ENCODE assay signal across 23 cellular contexts in the genomic region with DNA sequence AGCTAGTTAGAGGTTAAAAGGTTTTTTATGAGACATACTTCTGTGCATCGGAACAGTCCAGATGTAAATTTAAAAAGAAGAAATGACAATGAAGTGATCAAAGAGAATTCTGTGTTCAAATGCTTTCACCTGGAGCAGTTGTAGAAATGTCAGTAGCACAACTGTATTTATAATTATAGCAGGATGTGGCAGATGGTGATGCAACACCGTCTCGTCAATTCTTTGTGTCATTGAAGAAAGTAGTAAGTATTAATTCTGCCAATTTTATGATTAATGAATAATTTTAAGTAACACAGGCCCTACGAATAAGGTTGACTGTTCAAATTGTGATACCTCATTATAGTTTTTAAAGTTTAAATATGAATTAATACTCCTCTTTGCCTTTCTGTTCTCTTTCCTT.
DNase-seq lines count a peak whose midpoint lies in the region; ATAC-seq and TF ChIP-seq lines count a peak whose summit lies in the region.
"Had no signal": no experiment of that assay in that cellular context is flagged by ENCODE, and none has a peak within 500 bp of the region (broad histone marks: within the 10 kb centered on the region; RNA-seq: fewer than 3 reads in every experiment).

No MANE protein-coding gene starts in this region.

- H3K18ac ChIP-seq in IMR-90 (ENCODE audit: low read depth, low read length), result no peak overlapping the region

- no peak overlapping the region for H4K91ac ChIP-seq in IMR-90 (ENCODE audit: insufficient read depth, low read depth, low read length)

- no peak overlapping the region for H3K4me2 ChIP-seq in IMR-90 (ENCODE audit: low read depth, low read length)
- H3K4me2 ChIP-seq: BLaER1 had no signal

- 0 out of 2 replicates have a peak, but pooled peaks cover 2% of the 10 kb centered on the region for H3K9me1 ChIP-seq in IMR-90 (ENCODE audit: insufficient read depth, low read length)

- H2AK5ac ChIP-seq in IMR-90 (ENCODE audit: low read depth, low read length), result no peak overlapping the region

- H2BK120ac ChIP-seq in IMR-90 (ENCODE audit: low read depth, low read length), result no peak overlapping the region

- H3K4me3 Mint-ChIP-seq in activated T-cell treated with anti-CD3 and anti-CD28 coated beads, Interleukin-2, amount 50 U/mL, for 72 hours, result no peak overlapping the region
- H3K4me3 Mint-ChIP-seq in T-cell, result no peak overlapping the region
- H3K4me3 Mint-ChIP-seq: CD4-positive, CD25-positive, alpha-beta regulatory T cell had no signal

- no peak overlapping the region for H2BK20ac ChIP-seq in IMR-90 (ENCODE audit: low read depth, low read length)

- intact Hi-C loops in IMR-90 (cut with micrococcal nuclease), result loop anchor here (5.0 kb wide), 1 partner anchor 55 kb away; no protein-coding TSS in a partner anchor

- no peaks in the 10 kb centered on the region for H3K27me3 ChIP-seq in IMR-90 (ENCODE audit: control insufficient read depth, insufficient read depth, low read length)
- H3K27me3 ChIP-seq: BLaER1 had no signal

- no peak overlapping the region for H2AK9ac ChIP-seq in IMR-90 (replicated peaks; ENCODE audit: low read depth, low read length, poor library complexity)

- no peak overlapping the region for H2BK15ac ChIP-seq in IMR-90 (ENCODE audit: low read depth, low read length)

- no peak overlapping the region for H2AFZ ChIP-seq in IMR-90 (replicated peaks; ENCODE audit: low read length, poor library complexity)

- no peaks in the 10 kb centered on the region for H4K20me1 ChIP-seq in IMR-90 (ENCODE audit: insufficient read depth, low read length)
- H4K20me1 ChIP-seq: BLaER1 had no signal

- 100% methylated on average over 1 of the region's 4 CpGs; no CpG with 5 or more reads in 1 of the 2 experiments for WGBS in IMR-90 (ENCODE audit: extremely low coverage in 2 of 2, insufficient read length in 1 of 2), 2 experiments

- H3K23ac ChIP-seq in IMR-90 (ENCODE audit: low read depth, low read length), result no peak overlapping the region

- H3K79me1 ChIP-seq in IMR-90 (ENCODE audit: low read depth in 1 of 2, low read length in 2 of 2), result peaks cover 6 to 8% of the 10 kb centered on the region in 2 experiments

- 0 out of 2 replicates have a peak, but pooled peaks cover 1% of the 10 kb centered on the region for H3K36me3 ChIP-seq in IMR-90 (ENCODE audit: control insufficient read depth, insufficient read depth, low read length)

- H3K4me1 Mint-ChIP-seq in activated T-cell treated with anti-CD3 and anti-CD28 coated beads, Interleukin-2, amount 50 U/mL, for 72 hours (ENCODE audit: low read depth), result peaks cover 6% of the 10 kb centered on the region
- H3K4me1 Mint-ChIP-seq in T-cell, result peaks cover 4 to 24% (median 5%) of the 10 kb centered on the region in 3 donors

- CTCF ChIA-PET in IMR-90 (lab: Yijun Ruan, JAX) (no interaction called here), T-cell (lab: Charles Lee) (no interaction called here)

- no TSS peak for BruUV-seq in IMR-90 (replicated peaks; lab: Mats Ljungman, UMichigan)

- H3K4me1 ChIP-seq in IMR-90 (ENCODE audit: control insufficient read depth, insufficient read depth, low read length), result no peaks in the 10 kb centered on the region
- H3K4me1 ChIP-seq: BLaER1 had no signal

- no peak overlapping the region for H3K9ac ChIP-seq in IMR-90 (ENCODE audit: low read depth, low read length)
- H3K9ac ChIP-seq: BLaER1 had no signal

- no peak overlapping the region for H4K5ac ChIP-seq in IMR-90 (ENCODE audit: low read depth, low read length)

- dilution Hi-C loops in IMR-90 (cut with HindIII; ENCODE audit: low sequenced_read_pairs, unreplicated experiment), result no loop called here

- H3K27me3 Mint-ChIP-seq in activated T-cell treated with anti-CD3 and anti-CD28 coated beads, Interleukin-2, amount 50 U/mL, for 72 hours (ENCODE audit: low read depth), result no peaks in the 10 kb centered on the region
- no peaks in the 10 kb centered on the region for H3K27me3 Mint-ChIP-seq in T-cell
- H3K27me3 Mint-ChIP-seq: CD4-positive, CD25-positive, alpha-beta regulatory T cell had no signal

- TF ChIP-seq POLR2A in IMR-90 (IDR thresholded peaks at IDR 0.05; ENCODE audit: low read depth, low read length), result no peak

- H3K56ac ChIP-seq in IMR-90 (ENCODE audit: extremely low read depth, insufficient read depth, low read length), result no peak overlapping the region

- H3K14ac ChIP-seq in IMR-90 (replicated peaks; ENCODE audit: low read depth, low read length), result no peak overlapping the region

- ATAC-seq in activated T-cell treated with anti-CD3 and anti-CD28 coated beads, Interleukin-2, amount 50 U/mL, for 72 hours (replicated peaks in 1 of 2), result no peak
- ATAC-seq in IMR-90 (ENCODE audit: low read depth) (no peak), T-cell (replicated peaks in 1 of 4) (no peak), HG02973 (IDR thresholded peaks at IDR 0.05; ENCODE audit: unreplicated experiment) (no peak)
- ATAC-seq: Panc1 had no signal

- in situ Hi-C loops in IMR-90 (cut with MboI; ENCODE audit: low sequenced_read_pairs), result no loop called here

- no peak overlapping the region for H3K4ac ChIP-seq in IMR-90 (ENCODE audit: low read depth, low read length)

- no peak overlapping the region for H3K4me3 ChIP-seq in IMR-90 (ENCODE audit: insufficient read depth, low read depth, low read length)
- H3K4me3 ChIP-seq: BLaER1 had no signal

- H4K8ac ChIP-seq in IMR-90 (ENCODE audit: low read depth in 2 of 2, low read length in 2 of 2), result no peak overlapping the region

- TF ChIP-seq CTCF in IMR-90 (conservative IDR thresholded peaks at IDR 0.05; ENCODE audit: low read depth, low read length), result no peak

- H3K27ac Mint-ChIP-seq in activated T-cell treated with anti-CD3 and anti-CD28 coated beads, Interleukin-2, amount 50 U/mL, for 72 hours, result peak overlapping the region; percentile 78
- H3K27ac Mint-ChIP-seq in T-cell, result peak overlapping the region; percentile 3 to 47
- H3K27ac Mint-ChIP-seq: CD4-positive, CD25-positive, alpha-beta regulatory T cell had no signal

- H3K36me3 Mint-ChIP-seq in activated T-cell treated with anti-CD3 and anti-CD28 coated beads, Interleukin-2, amount 50 U/mL, for 72 hours (ENCODE audit: insufficient read depth in 2 of 2), result peaks cover 11 to 51% of the 10 kb centered on the region in 2 donors
- peaks cover 64% of the 10 kb centered on the region for H3K36me3 Mint-ChIP-seq in T-cell

- no peaks in the 10 kb centered on the region for H3K9me3 ChIP-seq in IMR-90 (ENCODE audit: control insufficient read depth, insufficient read depth, low read length)

- H3K27ac ChIP-seq in IMR-90 (ENCODE audit: insufficient read depth, low read length), result no peak overlapping the region
- H3K27ac ChIP-seq: BLaER1, HL-60, RWPE1 had no signal

- peaks cover 3 to 6% of the 10 kb centered on the region in 2 donors for H3K9me3 Mint-ChIP-seq in activated T-cell treated with anti-CD3 and anti-CD28 coated beads, Interleukin-2, amount 50 U/mL, for 72 hours
- H3K9me3 Mint-ChIP-seq in T-cell, result peaks cover 5 to 19% (median 16%) of the 10 kb centered on the region in 3 donors

- H2BK5ac ChIP-seq in IMR-90 (ENCODE audit: low read depth, low read length, poor library complexity, severe bottlenecking), result no peak overlapping the region

- DNase-seq in activated T-cell treated with anti-CD3 and anti-CD28 coated beads, Interleukin-2, amount 50 U/mL, for 72 hours, result no peak
- DNase-seq in activated T-cell treated with anti-CD3 and anti-CD28 coated beads, Interleukin-2, amount 50 U/mL, for 48 hours, result no peak
- no peak for DNase-seq in IMR-90
- no peak for DNase-seq in T-cell
- DNase-seq in stimulated activated CD4-positive, alpha-beta T cell treated with anti-CD3 and anti-CD28 coated beads, Interleukin-2, amount 100 ng/mL, for 24 hours, result no peak
- no peak for DNase-seq in NCI-H1694 treated with DMSO at 0.1 percent for 48 hours (lab: John Stamatoyannopoulos, UW)
- DNase-seq: CD4-positive, CD25-positive, alpha-beta regulatory T cell; GF-D8; GOT3; HCEC 1CT; Kasumi-1; NCI-H1092; NCI-H1417 treated with DMSO at 0.1 percent for 48 hours; NCI-H187 treated with DMSO at 0.1 percent for 48 hours; NCI-H524; NCI-H82; NK-92 treated with Interleukin-12 subunit alpha and Interleukin-12 subunit beta, amount 100 ng/mL, for 24 hours; SHP77 had no signal

- no peak for TF ChIP-seq RAD21 in IMR-90 (IDR thresholded peaks at IDR 0.05; ENCODE audit: low read length)

- POLR2A ChIA-PET in IMR-90 (lab: Charles Lee; ENCODE audit: unreplicated experiment) (no interaction called here), T-cell (lab: Charles Lee) (no interaction called here)

TF ChIP-seq in IMR-90, 13 proteins besides CTCF, POLR2A, EP300 and RAD21:
- TF ChIP-seq RFX5 (IDR thresholded peaks at IDR 0.05; ENCODE audit: low read depth, low read length) (no peak), BHLHE40 (IDR thresholded peaks at IDR 0.05; ENCODE audit: low read depth, low read length) (no peak), MXI1 (IDR thresholded peaks at IDR 0.05; ENCODE audit: borderline replicate concordance, low read depth, low read length) (no peak), CEBPB (IDR thresholded peaks at IDR 0.05; ENCODE audit: low read depth, low read length) (peak; percentile 34; the same call in 1 of the 2 replicates)
- TF ChIP-seq, protein P1, sequence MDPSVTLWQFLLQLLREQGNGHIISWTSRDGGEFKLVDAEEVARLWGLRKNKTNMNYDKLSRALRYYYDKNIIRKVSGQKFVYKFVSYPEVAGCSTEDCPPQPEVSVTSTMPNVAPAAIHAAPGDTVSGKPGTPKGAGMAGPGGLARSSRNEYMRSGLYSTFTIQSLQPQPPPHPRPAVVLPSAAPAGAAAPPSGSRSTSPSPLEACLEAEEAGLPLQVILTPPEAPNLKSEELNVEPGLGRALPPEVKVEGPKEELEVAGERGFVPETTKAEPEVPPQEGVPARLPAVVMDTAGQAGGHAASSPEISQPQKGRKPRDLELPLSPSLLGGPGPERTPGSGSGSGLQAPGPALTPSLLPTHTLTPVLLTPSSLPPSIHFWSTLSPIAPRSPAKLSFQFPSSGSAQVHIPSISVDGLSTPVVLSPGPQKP (IDR thresholded peaks at IDR 0.05; ENCODE audit: borderline replicate concordance, low read depth, low read length), result no peak
